9 cellular contexts compared by ENCODE assay signal in the genomic region with DNA sequence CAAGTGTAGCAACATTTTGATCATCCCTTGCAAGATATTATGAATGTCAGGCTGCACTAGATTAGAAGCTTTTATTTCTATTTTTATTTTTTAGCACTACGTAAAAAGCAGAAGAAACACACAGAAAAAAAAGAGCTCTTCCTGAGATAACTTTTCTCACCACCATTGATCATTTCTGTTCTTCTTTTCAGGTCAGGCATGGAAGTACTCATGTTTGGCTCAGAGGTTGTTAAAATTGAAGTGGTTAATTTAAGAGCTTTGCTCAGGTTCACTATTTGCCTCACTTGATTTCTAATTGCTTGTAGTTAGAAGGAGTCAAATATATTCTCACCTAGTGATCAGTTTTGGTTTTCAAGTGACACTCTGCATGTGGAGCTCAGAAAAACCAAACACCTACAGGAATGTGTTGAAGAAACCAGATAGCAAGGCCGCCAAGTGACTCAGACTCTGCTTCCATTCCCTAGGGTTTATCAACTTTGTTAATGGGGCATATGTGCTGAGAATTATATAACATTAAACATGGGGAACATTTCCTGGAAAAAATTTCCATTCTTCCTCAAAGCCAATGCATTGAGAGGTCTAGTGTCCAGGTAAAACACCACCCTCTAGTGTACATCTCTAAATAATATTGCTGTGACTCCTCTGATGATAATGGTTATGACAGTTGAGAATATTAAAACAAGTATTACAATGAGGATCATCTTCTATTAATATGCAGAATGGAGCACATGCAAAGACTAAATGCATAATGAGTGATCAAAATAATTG.
A peak's percentile ranks its signal among the peaks of the same experiment; 100 is the strongest.
DNase-seq lines count a peak whose midpoint lies in the region; ATAC-seq, FAIRE-seq and TF ChIP-seq lines count a peak whose summit lies in the region.
"Had no signal": no experiment of that assay in that cellular context is flagged by ENCODE, and none has a peak within 500 bp of the region (broad histone marks: within the 10 kb centered on the region; RNA-seq: fewer than 3 reads in every experiment).

No MANE protein-coding gene starts in this region.

- no peaks in the 10 kb centered on the region for H3K27me3 Mint-ChIP-seq in activated B cell treated with CpG ODN at 0.5 μM for 24 hours
- H3K27me3 Mint-ChIP-seq in neural progenitor cell (ENCODE audit: insufficient read depth, low read depth) = peaks cover 2% of the 10 kb centered on the region

- ATAC-seq in HG03159 (IDR thresholded peaks at IDR 0.05; ENCODE audit: unreplicated experiment) = peak; percentile 50
- no peak for ATAC-seq in activated B cell treated with CpG ODN at 0.5 μM for 24 hours (ENCODE audit: low read depth)

- no peak overlapping the region for H3K27ac ChIP-seq in neural progenitor cell

- DNase-seq in GM12892 (ENCODE audit: insufficient read length) (no peak), activated B cell treated with CpG ODN at 0.5 μM for 24 hours (no peak), neural progenitor cell (ENCODE audit: low spot score) (no peak), SK-N-DZ (ENCODE audit: low spot score) (no peak)
- no peak for DNase-seq in stimulated activated CD4-positive, alpha-beta T cell treated with anti-CD3 and anti-CD28 coated beads, Interleukin-4, amount 100 ng/mL, for 4 hours
- DNase-seq in stimulated activated naive CD4-positive, alpha-beta T cell treated with Interleukin-2 at 50 U/mL for 16 hours (lab: John Stamatoyannopoulos, UW) = no peak

- H3K9me3 ChIP-seq in neural progenitor cell (ENCODE audit: low read depth) = no peaks in the 10 kb centered on the region

- H3K4me3 Mint-ChIP-seq in activated B cell treated with CpG ODN at 0.5 μM for 24 hours (no peak overlapping the region), neural progenitor cell (no peak overlapping the region)

- no peaks in the 10 kb centered on the region for H3F3A ChIP-seq in neural progenitor cell (ENCODE audit: low read depth)

- H3K4me1 ChIP-seq in neural progenitor cell = no peaks in the 10 kb centered on the region

- no peaks in the 10 kb centered on the region for H3K36me3 ChIP-seq in neural progenitor cell

- intact Hi-C loops in activated B cell treated with CpG ODN at 0.5 μM for 24 hours (cut with micrococcal nuclease) = loop anchor here (1.0 to 5.0 kb wide), 3 partner anchors 463 to 1001 kb away; a partner anchor contains a TSS

- H3K4me3 ChIP-seq in neural progenitor cell = no peak overlapping the region

- H3K27ac Mint-ChIP-seq in activated B cell treated with CpG ODN at 0.5 μM for 24 hours (peak overlapping the region; percentile 70), neural progenitor cell (no peak overlapping the region)

- FAIRE-seq in GM12892 (lab: Jason Lieb, UNC) = peak; percentile 91
- FAIRE-seq: endometrium, RCC 7860 had no signal

- H3K9me3 Mint-ChIP-seq in activated B cell treated with CpG ODN at 0.5 μM for 24 hours = no peaks in the 10 kb centered on the region
- H3K9me3 Mint-ChIP-seq in neural progenitor cell = no peaks in the 10 kb centered on the region

- no peaks in the 10 kb centered on the region for H3K79me2 ChIP-seq in neural progenitor cell (ENCODE audit: low read depth)

- no peaks in the 10 kb centered on the region for H4K20me1 ChIP-seq in neural progenitor cell (ENCODE audit: low read depth)

- CTCF ChIA-PET in activated B cell treated with CpG ODN at 0.5 μM for 24 hours (lab: Charles Lee) = interaction anchor here (0.6 to 2.6 kb wide), 19 partner anchors 11 to 1003 kb away, joined by 3 to 14 read pairs (median 3); a partner anchor contains a TSS

- no peaks in the 10 kb centered on the region for H3K27me3 ChIP-seq in neural progenitor cell

- POLR2A ChIA-PET in activated B cell treated with CpG ODN at 0.5 μM for 24 hours (lab: Charles Lee) = interaction anchor here (0.6 to 1.9 kb wide), 5 partner anchors 289 to 1000 kb away, joined by 3 to 6 read pairs (median 5); no protein-coding TSS in a partner anchor

- H3K36me3 Mint-ChIP-seq in activated B cell treated with CpG ODN at 0.5 μM for 24 hours (ENCODE audit: low read depth) (no peaks in the 10 kb centered on the region), neural progenitor cell (no peaks in the 10 kb centered on the region)

- H3K9ac ChIP-seq in neural progenitor cell = no peak overlapping the region

- no peak for TF ChIP-seq CTCF in activated B cell treated with CpG ODN at 0.5 μM for 24 hours (IDR thresholded peaks at IDR 0.05)
- TF ChIP-seq CTCF in neural progenitor cell (IDR thresholded peaks at IDR 0.05) = peak; percentile 27

- no peak for TF ChIP-seq POLR2A in GM12892 (IDR thresholded peaks at IDR 0.05; ENCODE audit: low read depth, low read length)

- no peak overlapping the region for H3K4me2 ChIP-seq in neural progenitor cell

- peaks cover 33% of the 10 kb centered on the region for H3K4me1 Mint-ChIP-seq in activated B cell treated with CpG ODN at 0.5 μM for 24 hours
- H3K4me1 Mint-ChIP-seq in neural progenitor cell = peaks cover 6% of the 10 kb centered on the region

- peak overlapping the region; percentile 73 for H2AFZ ChIP-seq in neural progenitor cell (replicated peaks)
